In genomic region chr20:57361517-57361916, GRCh38 we compare ENCODE assay signal across 18 cellular contexts. TPM values are rescaled to one million over a fixed set of nuclear protein-coding genes. Genes with fewer than 3 reads are reported as not detected.
A peak's percentile ranks its signal among the peaks of the same experiment; 100 is the strongest.
DNase-seq lines count a peak whose midpoint lies in the region; ATAC-seq and TF ChIP-seq lines count a peak whose summit lies in the region.
"Had no signal": no experiment of that assay in that cellular context is flagged by ENCODE, and none has a peak within 500 bp of the region (broad histone marks: within the 10 kb centered on the region; RNA-seq: fewer than 3 reads in every experiment).

No MANE protein-coding gene starts in this region.

- H3K27me3 ChIP-seq in mammary epithelial cell (ENCODE audit: insufficient read depth, low read length): no peaks in the 10 kb centered on the region
- H3K27me3 ChIP-seq: spleen, uterus had no signal

- H3K4me1 ChIP-seq in mammary epithelial cell (ENCODE audit: insufficient read depth, low read length): no peaks in the 10 kb centered on the region
- H3K4me1 ChIP-seq: uterus had no signal

- H3K36me3 ChIP-seq in mammary epithelial cell (ENCODE audit: insufficient read depth, low read length): peaks cover 15% of the 10 kb centered on the region
- H3K36me3 ChIP-seq: uterus had no signal

- H3K9ac ChIP-seq in mammary epithelial cell (ENCODE audit: insufficient read depth, low read length): no peak overlapping the region

- peak overlapping the region; percentile 31 for H3K27ac ChIP-seq in mammary epithelial cell (ENCODE audit: insufficient read depth, low read depth, low read length)
- H3K27ac ChIP-seq: spleen, uterus had no signal

- peaks cover 34% of the 10 kb centered on the region for H3K79me2 ChIP-seq in mammary epithelial cell (ENCODE audit: insufficient read depth, low read length)

- CTCF ChIA-PET in mammary epithelial cell (lab: Charles Lee; ENCODE audit: low non-redundant PET): no interaction called here

- no peak for TF ChIP-seq CTCF in mammary epithelial cell (conservative IDR thresholded peaks at IDR 0.05 in 1 of 2, IDR thresholded peaks at IDR 0.05 in 1 of 2; ENCODE audit: extremely low read depth in 1 of 2, insufficient read depth in 1 of 2, low read depth in 1 of 2, low read length in 2 of 2)

- intact Hi-C loops in mammary epithelial cell (cut with micrococcal nuclease): no loop called here

- H3K4me2 ChIP-seq in mammary epithelial cell (ENCODE audit: insufficient read depth, low read depth, low read length): peak overlapping the region; percentile 51

- H3K9me3 ChIP-seq in mammary epithelial cell (replicated peaks; ENCODE audit: insufficient read depth, low read length): no peaks in the 10 kb centered on the region
- H3K9me3 ChIP-seq: spleen, uterus had no signal

- dilution Hi-C loops in mammary epithelial cell (cut with HindIII; ENCODE audit: low sequenced_read_pairs): no loop called here

- 39% methylated on average over 6 of the region's 6 CpGs for whole genome bisulfite sequencing in mammary epithelial cell (ENCODE audit: low coverage, missing lambda C conversion rate)

- in situ Hi-C loops in mammary epithelial cell (cut with MboI; ENCODE audit: low sequenced_read_pairs in 2 of 2): no loop called here

- no peak overlapping the region for H2AFZ ChIP-seq in mammary epithelial cell (ENCODE audit: low read depth, low read length)

- no peak for ATAC-seq in HG02885 (IDR thresholded peaks at IDR 0.05; ENCODE audit: poor library complexity, unreplicated experiment)
- ATAC-seq in HG03439 (IDR thresholded peaks at IDR 0.05; ENCODE audit: unreplicated experiment): no peak

- DNase-seq in AG08395 (ENCODE audit: low spot score) (peak; percentile 92), HS-27A (ENCODE audit: low read depth) (peak; percentile 46), mammary epithelial cell (peak; percentile 81), iris pigment epithelial cell (ENCODE audit: low read depth) (peak; percentile 79), HuH-7.5 (ENCODE audit: low spot score) (no peak), DMS53 treated with DMSO at 0.1 percent for 48 hours (lab: John Stamatoyannopoulos, UW; ENCODE audit: unreplicated experiment) (no peak)
- DNase-seq: activated CD4-positive, CD25-positive, alpha-beta regulatory T cell; activated T-cell treated with anti-CD3 and anti-CD28 coated beads, Interleukin-2, amount 50 U/mL, for 24 hours; aorta; immature natural killer cell; naive B cell; NCI-H1105 treated with DMSO at 0.1 percent for 48 hours; spleen; uterus had no signal

- H4K20me1 ChIP-seq in mammary epithelial cell (ENCODE audit: insufficient read depth, low read length): no peaks in the 10 kb centered on the region

- BruUV-seq in mammary epithelial cell (replicated peaks; lab: Mats Ljungman, UMichigan): no TSS peak

- H3K4me3 ChIP-seq in mammary epithelial cell (replicated peaks in 1 of 3; ENCODE audit: insufficient read depth in 1 of 3, low read depth in 2 of 3, low read length in 3 of 3): no peak overlapping the region
- H3K4me3 ChIP-seq: spleen, uterus had no signal

RNA-seq across cellular contexts. Expression of gene RAE1, which starts 10.5 kb away (rescaled TPM):
- 10 to 100 TPM; 30.2 to 34.7 TPM for total RNA-seq in mammary epithelial cell
- polyA plus RNA-seq in mammary epithelial cell: 42.3 TPM
- polyA minus RNA-seq in mammary epithelial cell: 38.7 TPM

RNA-seq across cellular contexts. Expression of gene RBM38, which starts 29.7 kb away (rescaled TPM):
- total RNA-seq in mammary epithelial cell: 10 to 100 TPM; 16.2 to 21.2 TPM
- 15.4 TPM for polyA plus RNA-seq in mammary epithelial cell
- polyA minus RNA-seq in mammary epithelial cell: 5.9 TPM

RNA-seq across cellular contexts. Expression of gene SPO11, which starts 31.9 kb away (rescaled TPM):
- total RNA-seq in mammary epithelial cell: not detected
- polyA plus RNA-seq in mammary epithelial cell: not detected
- polyA minus RNA-seq in mammary epithelial cell: not detected
- total RNA-seq: aorta, SK-MEL-5, spleen, uterus had no signal
- polyA plus RNA-seq: aorta, CD14-positive monocyte, immature natural killer cell, spleen had no signal

Comparison
In these comparisons a context has a peak if more than half of its experiments do, and no peak if none do; other contexts are left out.
1. DNase-seq: peak in AG08395 (single experiment), HS-27A (single experiment), mammary epithelial cell (single experiment) and iris pigment epithelial cell (single experiment); none in HuH-7.5 (single experiment) and DMS53 treated with DMSO at 0.1 percent for 48 hours (single experiment).